Comparison of ENCODE assay signal across 2 cellular contexts in genomic region chr11:65102142-65103095, GRCh38.
TF ChIP-seq lines count a peak whose summit lies in the region.

No MANE protein-coding gene starts in this region.

TF ChIP-seq in IMR-90, 13 proteins besides CTCF, POLR2A, EP300 and RAD21:
- TF ChIP-seq USF2 (IDR thresholded peaks at IDR 0.05; ENCODE audit: low read depth, low read length), result no peak
- TF ChIP-seq CHD1 (IDR thresholded peaks at IDR 0.05; ENCODE audit: low read depth, low read length), result no peak
- no peak for TF ChIP-seq FOS (IDR thresholded peaks at IDR 0.05; ENCODE audit: low read depth, low read length)
- TF ChIP-seq MXI1 (IDR thresholded peaks at IDR 0.05; ENCODE audit: borderline replicate concordance, low read depth, low read length), result no peak
- no peak for TF ChIP-seq MAFK (IDR thresholded peaks at IDR 0.05; ENCODE audit: low read depth, low read length)
- no peak for TF ChIP-seq ELK1 (IDR thresholded peaks at IDR 0.05; ENCODE audit: borderline replicate concordance, low read depth, low read length)
- TF ChIP-seq BHLHE40 (IDR thresholded peaks at IDR 0.05; ENCODE audit: low read depth, low read length), result no peak
- no peak for TF ChIP-seq CEBPB (IDR thresholded peaks at IDR 0.05; ENCODE audit: low read depth, low read length)
- TF ChIP-seq MAZ (IDR thresholded peaks at IDR 0.05; ENCODE audit: borderline replicate concordance, low read depth, low read length), result no peak
- no peak for TF ChIP-seq RCOR1 (IDR thresholded peaks at IDR 0.05; ENCODE audit: insufficient replicate concordance, low read length)
- TF ChIP-seq SMC3 (IDR thresholded peaks at IDR 0.05; ENCODE audit: low read depth, low read length), result no peak
- TF ChIP-seq RFX5 (IDR thresholded peaks at IDR 0.05; ENCODE audit: low read depth, low read length), result no peak
- no peak for TF ChIP-seq NFE2L2 (IDR thresholded peaks at IDR 0.05; ENCODE audit: low read depth, low read length)
TF ChIP-seq in IMR-90: peak in this region for 0.

TF ChIP-seq in WTC11, 78 proteins besides CTCF, POLR2A, EP300 and RAD21:
- TF ChIP-seq FOXP4 (CRISPR knock-in tag; IDR thresholded peaks at IDR 0.05) (no peak), FOXK1 (CRISPR knock-in tag; IDR thresholded peaks at IDR 0.05) (no peak), ZNF232 (CRISPR knock-in tag; IDR thresholded peaks at IDR 0.05) (no peak), MXD4 (CRISPR knock-in tag; IDR thresholded peaks at IDR 0.05; ENCODE audit: borderline replicate concordance) (no peak), FOXP1 (CRISPR knock-in tag; IDR thresholded peaks at IDR 0.05; ENCODE audit: borderline replicate concordance) (no peak), NFATC4 (CRISPR knock-in tag; IDR thresholded peaks at IDR 0.05) (no peak), ZNF263 (CRISPR knock-in tag; IDR thresholded peaks at IDR 0.05; ENCODE audit: low read depth) (no peak), KAT7 (CRISPR knock-in tag; IDR thresholded peaks at IDR 0.05; ENCODE audit: borderline replicate concordance) (no peak), CREB1 (CRISPR knock-in tag; IDR thresholded peaks at IDR 0.05) (no peak), E2F4 (CRISPR knock-in tag; IDR thresholded peaks at IDR 0.05; ENCODE audit: borderline replicate concordance, low read depth) (no peak), CREM (CRISPR knock-in tag; IDR thresholded peaks at IDR 0.05) (no peak), TEAD1 (CRISPR knock-in tag; IDR thresholded peaks at IDR 0.05) (no peak), NFYB (CRISPR knock-in tag; conservative IDR thresholded peaks at IDR 0.05; ENCODE audit: low read depth) (no peak), ZNF138 (CRISPR knock-in tag; conservative IDR thresholded peaks at IDR 0.05) (no peak), ZNF416 (CRISPR knock-in tag; IDR thresholded peaks at IDR 0.05) (no peak), EMX1 (CRISPR knock-in tag; IDR thresholded peaks at IDR 0.05) (no peak), USF1 (CRISPR knock-in tag; IDR thresholded peaks at IDR 0.05) (no peak), ERG (CRISPR knock-in tag; IDR thresholded peaks at IDR 0.05) (no peak)
